In the genomic region with DNA sequence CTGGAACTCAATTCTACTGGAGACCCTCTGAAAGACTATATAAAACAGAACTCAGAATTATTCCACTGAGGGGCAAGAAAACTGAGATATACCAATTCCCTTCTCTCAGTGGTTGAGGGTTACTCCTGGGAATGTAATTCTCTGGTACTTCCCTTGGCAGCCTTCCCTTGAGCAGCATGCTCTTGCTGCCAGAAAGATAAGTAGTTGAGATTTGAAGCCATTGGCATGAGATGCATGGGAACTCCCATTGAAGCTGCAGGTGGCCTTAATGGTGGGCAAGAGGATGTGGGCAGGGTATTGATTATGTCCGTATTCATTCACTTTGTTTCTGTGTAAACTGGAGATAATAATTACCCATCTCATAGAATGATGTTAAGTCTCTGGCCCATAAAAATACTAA, we compare ENCODE assay signal across 21 cellular contexts. TPM values are rescaled to one million over a fixed set of nuclear protein-coding genes. Genes with fewer than 3 reads are reported as not detected.
A peak's percentile ranks its signal among the peaks of the same experiment; 100 is the strongest.
DNase-seq lines count a peak whose midpoint lies in the region; ATAC-seq and TF ChIP-seq lines count a peak whose summit lies in the region.
"Had no signal": no experiment of that assay in that cellular context is flagged by ENCODE, and none has a peak within 500 bp of the region (broad histone marks: within the 10 kb centered on the region; RNA-seq: fewer than 3 reads in every experiment).

No MANE protein-coding gene starts in this region.

- DNase-seq in NCI-H146 (lab: John Stamatoyannopoulos, UW) (peak; percentile 49), NCI-H146 treated with DMSO at 0.1 percent for 48 hours (lab: John Stamatoyannopoulos, UW; ENCODE audit: unreplicated experiment) (no peak), left ventricle myocardium superior (no peak), Right ventricle myocardium inferior (ENCODE audit: missing footprints) (no peak), dedifferentiated amniotic fluid mesenchymal stem cell (ENCODE audit: extremely low spot score) (no peak), T-helper 17 cell (no peak)
- DNase-seq: BE2C; CD4-positive, CD25-positive, alpha-beta regulatory T cell; DMS53; NCI-H1930; NCI-H345; NCI-H524 treated with DMSO at 0.1 percent for 48 hours; NK-92 treated with Interleukin-12 subunit alpha and Interleukin-12 subunit beta, amount 100 ng/mL, for 24 hours; Peyer's patch; SHP77; T-cell; T-helper 9 cell had no signal

- TF ChIP-seq POLR2A in GM18505 (IDR thresholded peaks at IDR 0.05; ENCODE audit: borderline replicate concordance, extremely low read depth, insufficient read depth, insufficient read length) = no peak

- no peaks in the 10 kb centered on the region for H3K9me3 ChIP-seq in T-helper 17 cell (ENCODE audit: control insufficient read depth, low read length, poor library complexity, severe bottlenecking)
- H3K9me3 ChIP-seq: BE2C, Peyer's patch had no signal

- peaks cover 2% of the 10 kb centered on the region for H3K4me1 Mint-ChIP-seq in T-helper 17 cell
- H3K4me1 Mint-ChIP-seq: CD4-positive, CD25-positive, alpha-beta regulatory T cell; T-cell had no signal

- H3K27ac Mint-ChIP-seq in T-helper 17 cell = no peak overlapping the region
- H3K27ac Mint-ChIP-seq: CD4-positive, CD25-positive, alpha-beta regulatory T cell; T-cell had no signal

- H3K27me3 Mint-ChIP-seq in T-helper 17 cell = peaks cover 40% of the 10 kb centered on the region

- no peak overlapping the region for H3K4me3 Mint-ChIP-seq in T-helper 17 cell
- H3K4me3 Mint-ChIP-seq: CD4-positive, CD25-positive, alpha-beta regulatory T cell; T-cell had no signal

- peak; percentile 35 for ATAC-seq in left ventricle myocardium superior
- ATAC-seq in Right ventricle myocardium inferior = no peak
- ATAC-seq in SK-N-SH treated with all-trans-retinoic acid at 6 μM for 48 hours = no peak
- ATAC-seq in T-helper 17 cell = no peak
- ATAC-seq in GM18505 (IDR thresholded peaks at IDR 0.05; ENCODE audit: unreplicated experiment) = no peak
- ATAC-seq: T-cell had no signal

- intact Hi-C loops in left ventricle myocardium superior (cut with micrococcal nuclease) (no loop called here), Right ventricle myocardium inferior (cut with DNase I) (no loop called here)

- H3K36me3 Mint-ChIP-seq in T-helper 17 cell (ENCODE audit: low read depth) = no peaks in the 10 kb centered on the region
- H3K36me3 Mint-ChIP-seq: CD4-positive, CD25-positive, alpha-beta regulatory T cell; T-cell had no signal

TF ChIP-seq in SK-N-SH treated with all-trans-retinoic acid at 6 μM for 48 hours, 23 proteins besides CTCF, POLR2A, EP300 and RAD21:
- TF ChIP-seq ZC3H10 (CRISPR knock-in tag; IDR thresholded peaks at IDR 0.05) (no peak), ISL1 (CRISPR knock-in tag; IDR thresholded peaks at IDR 0.05) (peak; percentile 47; the same call in 1 of the 2 replicates)

RNA-seq across cellular contexts. Expression of a gene that starts 28.6 kb away (rescaled TPM):
- total RNA-seq in left ventricle myocardium superior (not detected), Right ventricle myocardium inferior (not detected), T-helper 17 cell (not detected)
- total RNA-seq: CD4-positive, CD25-positive, alpha-beta regulatory T cell; H1; LHCN-M2; Peyer's patch; T-cell had no signal
